8 cellular contexts compared by ENCODE assay signal in genomic region chr4:173264960-173265281, GRCh38.
DNase-seq lines count a peak whose midpoint lies in the region; ATAC-seq and TF ChIP-seq lines count a peak whose summit lies in the region.
"Had no signal": no experiment of that assay in that cellular context is flagged by ENCODE, and none has a peak within 500 bp of the region (broad histone marks: within the 10 kb centered on the region; RNA-seq: fewer than 3 reads in every experiment).

No MANE protein-coding gene starts in this region.

- H3K4me1 ChIP-seq in CD4-positive, CD25-positive, alpha-beta regulatory T cell (ENCODE audit: control insufficient read depth, insufficient read depth, low read length, poor library complexity, severe bottlenecking): peaks cover 12% of the 10 kb centered on the region
- peaks cover 28% of the 10 kb centered on the region for H3K4me1 ChIP-seq in Panc1 (ENCODE audit: control insufficient read depth, insufficient read depth, low read length)

- peak overlapping the region in 2 of 3 donors; percentile 26 to 36 for H3K27ac Mint-ChIP-seq in CD4-positive, CD25-positive, alpha-beta regulatory T cell
- H3K27ac Mint-ChIP-seq: HFFc6 had no signal

- H3K4me3 Mint-ChIP-seq in CD4-positive, CD25-positive, alpha-beta regulatory T cell: peak overlapping the region in 1 of 4 donors; percentile 46
- H3K4me3 Mint-ChIP-seq: HFFc6 had no signal

- no peak for DNase-seq in CD4-positive, CD25-positive, alpha-beta regulatory T cell
- DNase-seq in Panc1 (ENCODE audit: low read depth, low spot score) (no peak), left colon (no peak), NCI-H748 (lab: John Stamatoyannopoulos, UW; ENCODE audit: unreplicated experiment) (no peak), occipital lobe (lab: John Stamatoyannopoulos, UW) (no peak)
- DNase-seq: HFFc6 had no signal

- peaks cover 19 to 37% (median 24%) of the 10 kb centered on the region in 4 donors for H3K4me1 Mint-ChIP-seq in CD4-positive, CD25-positive, alpha-beta regulatory T cell

- H3K36me3 ChIP-seq in CD4-positive, CD25-positive, alpha-beta regulatory T cell (ENCODE audit: control insufficient read depth, insufficient read depth, low read length): no peaks in the 10 kb centered on the region
- H3K36me3 ChIP-seq in Panc1 (ENCODE audit: control insufficient read depth, insufficient read depth, low read length): no peaks in the 10 kb centered on the region; the same call in 1 of the 2 replicates

- H3K36me3 Mint-ChIP-seq in CD4-positive, CD25-positive, alpha-beta regulatory T cell: no peaks in the 10 kb centered on the region

- TF ChIP-seq CTCF in Panc1 (IDR thresholded peaks at IDR 0.05): no peak

- H3K27me3 ChIP-seq in CD4-positive, CD25-positive, alpha-beta regulatory T cell (ENCODE audit: control insufficient read depth, insufficient read depth, low read length): no peaks in the 10 kb centered on the region
- H3K27me3 ChIP-seq in Panc1 (ENCODE audit: control insufficient read depth, insufficient read depth, low read length): no peaks in the 10 kb centered on the region

- POLR2A ChIA-PET in Panc1 (lab: Charles Lee): interaction anchor here (0.6 kb wide), 1 partner anchor 353 kb away, joined by 3 read pairs; no protein-coding TSS in a partner anchor

- in situ Hi-C loops in Panc1 (cut with HindIII; ENCODE audit: low pct_unique_long_range_greater_than_20kb, low sequenced_read_pairs): loop anchor here (25.0 kb wide), 1 partner anchor 103 kb away; the partner anchor contains the start of gene GALNT7

- H3K9me3 Mint-ChIP-seq in CD4-positive, CD25-positive, alpha-beta regulatory T cell: no peaks in the 10 kb centered on the region
- H3K9me3 Mint-ChIP-seq: HFFc6 had no signal

- BruUV-seq in Panc1 (replicated peaks; lab: Mats Ljungman, UMichigan): no TSS peak

- CTCF ChIA-PET in Panc1 (lab: Charles Lee): no interaction called here

- no peak overlapping the region for H3K27ac ChIP-seq in CD4-positive, CD25-positive, alpha-beta regulatory T cell (ENCODE audit: insufficient read depth, low read length, poor library complexity, severe bottlenecking)
- H3K27ac ChIP-seq in Panc1 (ENCODE audit: low read length): peak overlapping the region; percentile 74

- no peaks in the 10 kb centered on the region for H3K27me3 Mint-ChIP-seq in CD4-positive, CD25-positive, alpha-beta regulatory T cell

- no peaks in the 10 kb centered on the region for H3K9me3 ChIP-seq in CD4-positive, CD25-positive, alpha-beta regulatory T cell (ENCODE audit: control insufficient read depth in 2 of 2, low read length in 2 of 2)
- no peaks in the 10 kb centered on the region for H3K9me3 ChIP-seq in Panc1 (ENCODE audit: control insufficient read depth, insufficient read depth, low read depth, low read length)

- peak in 1 of 2 donors; percentile 11 for ATAC-seq in CD4-positive, CD25-positive, alpha-beta regulatory T cell (ENCODE audit: low read depth in 2 of 2)
- peak; percentile 28 for ATAC-seq in GM18909 (IDR thresholded peaks at IDR 0.05; ENCODE audit: poor library complexity, unreplicated experiment)
- no peak for ATAC-seq in Panc1
- peak; percentile 13 for ATAC-seq in left colon
- ATAC-seq in GM18861 (IDR thresholded peaks at IDR 0.05; ENCODE audit: unreplicated experiment): no peak

- intact Hi-C loops in Panc1 (cut with micrococcal nuclease; ENCODE audit: unreplicated experiment) (no loop called here), left colon (cut with DNase I, micrococcal nuclease) (no loop called here)

- no peak overlapping the region for H3K4me3 ChIP-seq in CD4-positive, CD25-positive, alpha-beta regulatory T cell (ENCODE audit: low read depth, low read length)
- H3K4me3 ChIP-seq in Panc1 (ENCODE audit: low read depth in 2 of 2, low read length in 2 of 2): no peak overlapping the region

Comparison
In these comparisons a context has a peak if more than half of its experiments do, and no peak if none do; other contexts are left out.
1. ATAC-seq: peak in GM18909 (single experiment) and left colon (single experiment); none in Panc1 (single experiment) and GM18861 (single experiment).